8 cellular contexts compared by ENCODE assay signal in the genomic region with DNA sequence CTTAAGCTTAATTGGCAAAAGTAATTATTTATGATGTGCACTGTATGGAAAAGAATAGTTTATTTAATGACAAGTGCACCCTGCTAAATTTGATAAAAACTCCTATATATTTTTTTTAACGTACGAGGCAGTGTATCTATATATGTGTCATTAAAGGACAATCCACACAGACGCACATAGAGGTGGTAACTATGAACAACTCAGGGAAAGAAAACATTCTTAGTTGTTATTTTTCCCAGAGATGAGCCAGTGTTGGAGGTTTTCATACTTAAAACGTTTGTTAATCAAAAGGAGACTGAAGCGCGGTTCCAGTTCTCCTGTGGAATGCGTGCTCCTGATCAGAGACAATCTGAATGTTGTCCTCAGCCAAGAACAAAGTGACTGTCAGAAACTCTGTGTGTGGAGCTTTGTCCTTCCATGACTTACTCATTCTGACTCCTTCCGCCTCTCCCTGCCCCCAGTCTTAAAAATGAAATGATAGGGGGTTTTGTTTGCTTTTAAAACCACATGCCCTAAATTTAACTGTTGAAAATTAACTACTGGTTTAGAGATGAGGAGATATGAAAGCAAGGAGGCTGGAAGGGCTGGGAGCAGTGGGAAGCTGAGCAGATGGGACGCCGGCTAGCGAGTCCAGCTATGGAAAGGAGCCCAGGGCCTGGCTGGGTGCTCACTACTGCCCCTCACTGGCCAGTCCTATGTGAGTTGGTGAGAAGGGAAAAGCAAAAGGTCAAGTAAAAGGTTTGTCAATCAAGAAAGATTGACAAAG.
DNase-seq lines count a peak whose midpoint lies in the region; ATAC-seq, FAIRE-seq and TF ChIP-seq lines count a peak whose summit lies in the region.

No MANE protein-coding gene starts in this region.

- H4K20me1 ChIP-seq in endothelial cell of umbilical vein (replicated peaks; ENCODE audit: control insufficient read depth, extremely low read depth, insufficient read depth, low read length), result no peaks in the 10 kb centered on the region

- ATAC-seq in GM21515 (IDR thresholded peaks at IDR 0.05; ENCODE audit: unreplicated experiment), result no peak

- DNase-seq in DMS 273 (lab: John Stamatoyannopoulos, UW; ENCODE audit: unreplicated experiment) (peak; percentile 74), NCI-H69 (lab: John Stamatoyannopoulos, UW) (peak; percentile 73), endothelial cell of umbilical vein (ENCODE audit: low read depth, low spot score) (peak; percentile 55), GM12892 (ENCODE audit: insufficient read length) (no peak), GOT3 (lab: John Stamatoyannopoulos, UW) (no peak), erythroblast (lab: John Stamatoyannopoulos, UW) (no peak)

- TF ChIP-seq CTCF in endothelial cell of umbilical vein (IDR thresholded peaks at IDR 0.05; ENCODE audit: extremely low read depth in 1 of 2, insufficient read depth in 1 of 2, low read depth in 1 of 2, low read length in 2 of 2), result peak; percentile 65 to 70

- POLR2A ChIA-PET in endothelial cell of umbilical vein (lab: Charles Lee), result no interaction called here

- peaks cover 0 to 13% of the 10 kb centered on the region in 2 experiments for H3K36me3 ChIP-seq in endothelial cell of umbilical vein (ENCODE audit: control insufficient read depth in 2 of 2, extremely low read depth in 1 of 2, insufficient read depth in 2 of 2, low read length in 2 of 2)
- no peaks in the 10 kb centered on the region for H3K36me3 ChIP-seq in mucosa of stomach (ENCODE audit: control insufficient read depth, insufficient read depth, low read length)

- H3K9ac ChIP-seq in endothelial cell of umbilical vein (replicated peaks; ENCODE audit: extremely low read depth, insufficient read depth, low read length), result peak overlapping the region; percentile 4
- peak overlapping the region; percentile 15 for H3K9ac ChIP-seq in mucosa of stomach (ENCODE audit: low read length)

- no peaks in the 10 kb centered on the region for H3K9me1 ChIP-seq in endothelial cell of umbilical vein (replicated peaks; ENCODE audit: control insufficient read depth, extremely low read depth, insufficient read depth, low read length)

- dilution Hi-C loops in endothelial cell of umbilical vein (cut with MboI; ENCODE audit: extremely low pct_ligation_motif_present, low sequenced_read_pairs), result no loop called here

- FAIRE-seq in endothelial cell of umbilical vein (lab: Jason Lieb, UNC) (no peak), GM12892 (lab: Jason Lieb, UNC) (no peak)

- intact Hi-C loops in endothelial cell of umbilical vein (cut with micrococcal nuclease), result loop anchor here (1.0 to 5.0 kb wide), 2 partner anchors 55 to 322 kb away; no protein-coding TSS in a partner anchor

- H3K27me3 ChIP-seq in endothelial cell of umbilical vein (ENCODE audit: control insufficient read depth in 2 of 2, insufficient read depth in 2 of 2, low read length in 2 of 2) (no peaks in the 10 kb centered on the region), mucosa of stomach (ENCODE audit: control insufficient read depth, insufficient read depth, low read length) (no peaks in the 10 kb centered on the region)

- peak overlapping the region; percentile 6 for H3K4me2 ChIP-seq in endothelial cell of umbilical vein (ENCODE audit: insufficient read depth, low read length)

- TF ChIP-seq POLR2A in endothelial cell of umbilical vein (IDR thresholded peaks at IDR 0.05; ENCODE audit: low read depth, low read length), result no peak
- no peak for TF ChIP-seq POLR2A in GM12892 (IDR thresholded peaks at IDR 0.05; ENCODE audit: low read depth, low read length)
- no peak for TF ChIP-seq POLR2A in erythroblast (IDR thresholded peaks at IDR 0.05; ENCODE audit: low read length)

- BruUV-seq in endothelial cell of umbilical vein (replicated peaks; lab: Mats Ljungman, UMichigan), result no TSS peak

- H3K4me3 ChIP-seq in endothelial cell of umbilical vein (replicated peaks in 1 of 3; ENCODE audit: insufficient read depth in 1 of 3, low read depth in 1 of 3, low read length in 3 of 3), result no peak overlapping the region
- no peak overlapping the region for H3K4me3 ChIP-seq in mucosa of stomach (ENCODE audit: low read length)

- peak overlapping the region; percentile 17 for H3K27ac ChIP-seq in endothelial cell of umbilical vein (ENCODE audit: insufficient read depth, low read depth, low read length)

- H3K4me1 ChIP-seq in endothelial cell of umbilical vein (ENCODE audit: control insufficient read depth, extremely low read depth, insufficient read depth, low read length) (peaks cover 9% of the 10 kb centered on the region), mucosa of stomach (ENCODE audit: control insufficient read depth, insufficient read depth, low read length) (peaks cover 18% of the 10 kb centered on the region)

- peaks cover 2% of the 10 kb centered on the region for H3K79me2 ChIP-seq in endothelial cell of umbilical vein (ENCODE audit: control insufficient read depth, insufficient read depth, low read length)

- CTCF ChIA-PET in endothelial cell of umbilical vein (lab: Charles Lee), result interaction anchor here (0.7 to 3.9 kb wide), 23 partner anchors 8 to 463 kb away, joined by 3 to 18 read pairs (median 4); no protein-coding TSS in a partner anchor

- H2AFZ ChIP-seq in endothelial cell of umbilical vein (ENCODE audit: low read depth, low read length), result no peak overlapping the region

- no peaks in the 10 kb centered on the region for H3K9me3 ChIP-seq in endothelial cell of umbilical vein (replicated peaks; ENCODE audit: control insufficient read depth, insufficient read depth, low read length)
- no peaks in the 10 kb centered on the region for H3K9me3 ChIP-seq in mucosa of stomach (ENCODE audit: control insufficient read depth, low read length)

TF ChIP-seq in endothelial cell of umbilical vein, 7 proteins besides CTCF, POLR2A, EP300 and RAD21:
- TF ChIP-seq GATA2 (IDR thresholded peaks at IDR 0.05; ENCODE audit: insufficient read depth, insufficient read length, low read depth, low read length), result peak; percentile 57
- no peak for TF ChIP-seq MYC (IDR thresholded peaks at IDR 0.05; ENCODE audit: low read depth, low read length)
- TF ChIP-seq, protein P1, sequence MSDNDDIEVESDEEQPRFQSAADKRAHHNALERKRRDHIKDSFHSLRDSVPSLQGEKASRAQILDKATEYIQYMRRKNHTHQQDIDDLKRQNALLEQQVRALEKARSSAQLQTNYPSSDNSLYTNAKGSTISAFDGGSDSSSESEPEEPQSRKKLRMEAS (IDR thresholded peaks at IDR 0.05; ENCODE audit: insufficient read depth, insufficient read length), result no peak
- TF ChIP-seq JUN (IDR thresholded peaks at IDR 0.05; ENCODE audit: borderline replicate concordance, insufficient read depth, insufficient read length, low read depth), result no peak
- TF ChIP-seq FOS (IDR thresholded peaks at IDR 0.05; ENCODE audit: borderline replicate concordance, insufficient read depth, low read length), result no peak
- no peak for TF ChIP-seq EZH2 (IDR thresholded peaks at IDR 0.05; ENCODE audit: borderline replicate concordance, low read depth, low read length, severe bottlenecking)

Comparison
In these comparisons a context has a peak if more than half of its experiments do, and no peak if none do; other contexts are left out.
1. DNase-seq: peak in DMS 273 (single experiment), NCI-H69 (single experiment) and endothelial cell of umbilical vein (single experiment); none in GM12892 (single experiment), GOT3 (single experiment) and erythroblast (0 of 2).